Comparison of ENCODE assay signal across 16 cellular contexts in genomic region chr4:152660526-152660925, GRCh38.
"Had no signal": no experiment of that assay in that cellular context is flagged by ENCODE, and none has a peak within 500 bp of the region (broad histone marks: within the 10 kb centered on the region; RNA-seq: fewer than 3 reads in every experiment).

No MANE protein-coding gene starts in this region.

- H3K36me3 ChIP-seq: cardiac muscle cell, gastrocnemius medialis, heart left ventricle, lower lobe of right lung, tibial nerve, uterus had no signal

- H3K27me3 ChIP-seq: cardiac muscle cell, gastrocnemius medialis, heart left ventricle, tibial nerve, uterus had no signal

- H3K4me3 Mint-ChIP-seq: immature natural killer cell had no signal

- H3K9me3 ChIP-seq: gastrocnemius medialis had no signal

- DNase-seq: activated CD4-positive, CD25-positive, alpha-beta regulatory T cell; activated naive CD4-positive, alpha-beta T cell treated with Interleukin-2 at 50 U/mL for 16 hours; activated T-cell treated with anti-CD3 and anti-CD28 coated beads for 4 hours; dorsolateral prefrontal cortex; erythroblast; gastrocnemius medialis; heart left ventricle; immature natural killer cell; lower lobe of right lung; midbrain; stimulated activated CD4-positive, alpha-beta T cell treated with anti-CD3 and anti-CD28 coated beads, Interleukin-12 subunit alpha, Interleukin-12 subunit beta, amount 100 ng/mL, for 4 hours; stimulated activated naive CD4-positive, alpha-beta T cell treated with Interleukin-2 at 50 U/mL for 16 hours; substantia nigra; uterus had no signal

- ATAC-seq: gastrocnemius medialis, heart left ventricle, lower lobe of right lung had no signal

- H3K4me1 Mint-ChIP-seq: immature natural killer cell had no signal

- H3K27ac Mint-ChIP-seq: immature natural killer cell had no signal

- H3K27ac ChIP-seq: cardiac muscle cell, dorsolateral prefrontal cortex, gastrocnemius medialis, heart left ventricle, lower lobe of right lung, tibial nerve, uterus had no signal

- H3K4me1 ChIP-seq: gastrocnemius medialis, uterus had no signal

- H3K4me3 ChIP-seq: cardiac muscle cell, dorsolateral prefrontal cortex, gastrocnemius medialis, heart left ventricle, lower lobe of right lung, tibial nerve, uterus had no signal
